In genomic region chr4:19379318-19379717, GRCh38 we compare ENCODE assay signal across 31 cellular contexts.
"Had no signal": no experiment of that assay in that cellular context is flagged by ENCODE, and none has a peak within 500 bp of the region (broad histone marks: within the 10 kb centered on the region; RNA-seq: fewer than 3 reads in every experiment).

No MANE protein-coding gene starts in this region.

- H3K4me3 ChIP-seq: adrenal gland, body of pancreas, esophagus muscularis mucosa, gastrocnemius medialis had no signal

- H3K4me1 ChIP-seq: adrenal gland, body of pancreas, gastrocnemius medialis had no signal

- H3K9me3 ChIP-seq: adrenal gland, body of pancreas, esophagus muscularis mucosa, gastrocnemius medialis had no signal

- DNase-seq: activated B cell treated with CpG ODN at 0.5 μM for 24 hours; activated CD4-positive, alpha-beta memory T cell treated with anti-CD3 and anti-CD28 coated beads for 36 hours; activated CD4-positive, alpha-beta T cell treated with anti-CD3 and anti-CD28 coated beads for 48 hours; activated CD8-positive, alpha-beta memory T cell treated with anti-CD3 and anti-CD28 coated beads, Interleukin-2, amount 10 ng/mL, durations not matched to agents 7 days and 5 days; activated CD8-positive, alpha-beta memory T cell treated with anti-CD3 and anti-CD28 coated beads, Interleukin-2, amount 50 U/mL, for 4 hours; activated CD8-positive, alpha-beta T cell treated with anti-CD3 and anti-CD28 coated beads, Interleukin-2, amount 10 ng/mL, durations not matched to agents 7 days and 5 days; activated effector memory CD4-positive, alpha-beta T cell treated with anti-CD3 and anti-CD28 coated beads, Interleukin-2, amount 50 U/mL, for 16 hours; activated naive CD4-positive, alpha-beta T cell treated with anti-CD3 and anti-CD28 coated beads for 36 hours; activated naive CD8-positive, alpha-beta T cell treated with anti-CD3 and anti-CD28 coated beads for 36 hours; activated naive CD8-positive, alpha-beta T cell treated with anti-CD3 and anti-CD28 coated beads, Interleukin-2, amount 50 U/mL, for 24 hours; activated T-cell treated with anti-CD3 and anti-CD28 coated beads, Interleukin-2, amount 50 U/mL, for 1 hour; activated T-cell treated with anti-CD3 and anti-CD28 coated beads, Interleukin-2, amount 50 U/mL, for 48 hours; adrenal gland; amygdala; aorta; body of pancreas; caudate nucleus; cortex of kidney; dermis blood vessel endothelial cell; effector CD4-positive, alpha-beta T cell; effector memory CD8-positive, alpha-beta T cell; erythroblast; foreskin keratinocyte; gastrocnemius medialis; glutamatergic neuron; T-helper 1 cell; T-helper 17 cell; T1000; WERI-Rb-1 had no signal

- H3K27ac ChIP-seq: adrenal gland, body of pancreas, esophagus muscularis mucosa, foreskin keratinocyte, gastrocnemius medialis, WERI-Rb-1 had no signal

- H3K36me3 ChIP-seq: adrenal gland, esophagus muscularis mucosa, gastrocnemius medialis, WERI-Rb-1 had no signal

- ATAC-seq: activated CD4-positive, CD25-positive, alpha-beta regulatory T cell treated with anti-CD3 and anti-CD28 coated beads, Interleukin-2, amount 50 U/mL, for 24 hours; activated CD8-positive, alpha-beta memory T cell treated with anti-CD3 and anti-CD28 coated beads, Interleukin-2, amount 10 ng/mL, durations not matched to agents 7 days and 5 days; activated CD8-positive, alpha-beta T cell treated with anti-CD3 and anti-CD28 coated beads, Interleukin-2, amount 10 ng/mL, durations not matched to agents 7 days and 5 days; activated naive CD8-positive, alpha-beta T cell treated with anti-CD3 and anti-CD28 coated beads, Interleukin-2, amount 50 U/mL, for 24 hours; body of pancreas; effector memory CD8-positive, alpha-beta T cell; foreskin keratinocyte; gastrocnemius medialis; T-helper 17 cell had no signal

- H3K27me3 ChIP-seq: adrenal gland, body of pancreas, esophagus muscularis mucosa, foreskin keratinocyte, gastrocnemius medialis had no signal
